Comparison of ENCODE assay signal across 1 cellular context in the genomic region with DNA sequence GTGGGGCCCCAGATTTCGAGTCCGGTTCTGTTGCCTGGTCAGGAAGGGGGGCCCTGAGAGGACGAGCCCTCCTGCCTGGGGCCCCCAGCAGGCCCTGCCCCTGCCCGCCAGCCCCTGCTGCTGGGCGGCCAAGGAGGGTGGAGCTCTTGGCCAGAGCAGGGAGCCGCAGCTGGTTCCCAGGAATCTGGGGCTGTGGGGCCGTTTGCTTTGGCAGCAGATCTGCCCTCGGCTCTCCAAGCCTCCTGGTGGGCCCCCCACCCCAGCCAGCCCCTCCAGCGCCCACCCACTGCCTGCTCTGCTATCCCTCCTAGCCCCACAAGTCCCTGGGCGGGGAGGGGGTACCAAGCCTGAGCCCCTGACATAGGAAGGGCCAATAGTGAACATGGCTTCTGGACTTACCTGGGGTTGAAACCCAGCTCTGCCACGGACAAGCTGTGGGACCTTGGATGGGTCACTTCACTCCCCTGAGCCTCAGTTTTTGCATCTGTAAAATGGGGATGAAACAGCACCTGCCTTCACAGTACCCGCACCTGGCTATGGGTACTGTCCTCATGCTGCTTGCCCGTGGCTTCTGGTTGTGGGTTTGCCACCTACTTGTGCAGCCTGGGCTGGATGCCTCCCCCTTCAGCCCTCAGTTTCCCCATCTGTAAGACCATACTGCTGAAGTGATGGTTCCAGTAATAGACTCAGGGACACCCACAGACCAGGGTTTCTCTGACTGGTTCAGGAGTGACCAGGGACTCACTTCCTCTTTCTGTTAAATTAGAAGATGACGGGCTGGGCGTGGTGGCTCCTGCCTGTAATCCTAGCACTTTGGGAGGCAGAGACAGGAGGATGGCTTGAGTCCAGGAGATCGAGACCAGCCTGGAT.
TF ChIP-seq lines count a peak whose summit lies in the region.

No MANE protein-coding gene starts in this region.

TF ChIP-seq in GM23338, 12 proteins besides CTCF, POLR2A, EP300 and RAD21:
- TF ChIP-seq ETS1 (IDR thresholded peaks at IDR 0.05): no peak
